In the genomic region with DNA sequence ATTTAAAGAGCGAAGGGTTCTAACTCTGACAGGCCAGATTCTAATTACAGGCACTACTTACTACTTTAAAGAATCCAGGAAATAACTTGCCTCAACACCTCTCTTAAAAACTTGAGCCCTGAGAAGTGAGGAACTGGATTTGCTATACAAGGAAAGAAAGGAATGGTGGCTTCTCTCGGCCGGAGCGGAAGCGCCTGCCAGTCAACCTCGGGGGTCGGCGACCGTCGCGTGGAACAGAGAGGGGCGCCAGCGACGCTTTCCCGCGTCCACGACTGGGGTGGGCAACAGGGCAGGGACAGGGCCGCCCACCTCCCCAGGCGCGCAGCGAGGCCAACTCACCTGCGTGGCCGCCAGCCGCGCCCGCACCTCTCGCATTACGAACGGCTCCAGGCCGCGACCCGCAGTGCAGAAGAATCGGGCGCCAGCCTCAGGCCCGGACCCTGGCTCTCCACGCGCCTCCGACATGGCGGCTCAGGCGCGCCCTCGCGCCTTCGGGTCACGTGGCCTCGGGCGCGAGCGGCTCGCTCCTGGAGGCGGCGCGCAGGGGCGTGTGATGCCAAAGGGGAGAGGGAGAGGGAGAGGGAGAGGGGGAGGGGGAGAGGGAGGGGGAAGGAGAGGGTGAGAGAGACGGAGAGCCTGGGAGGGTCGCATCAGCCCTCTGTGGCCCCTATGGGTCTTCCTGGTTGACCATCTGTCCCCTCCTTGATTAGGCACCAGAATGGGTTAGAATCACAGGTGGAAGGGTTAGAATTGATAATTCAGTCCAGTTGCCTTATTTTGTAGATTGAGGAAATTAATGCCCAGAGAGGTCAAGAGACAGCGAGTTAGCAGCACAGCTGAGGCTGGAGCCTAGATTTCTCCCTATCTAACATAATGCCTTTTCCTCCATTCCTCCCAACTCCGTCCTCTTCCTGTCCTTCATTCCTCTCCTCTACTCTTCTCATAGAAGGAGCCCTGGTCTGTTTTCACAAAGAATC, we compare ENCODE assay signal across 8 cellular contexts. TPM values are rescaled to one million over a fixed set of nuclear protein-coding genes. Genes with fewer than 3 reads are reported as not detected.
DNase-seq lines count a peak whose midpoint lies in the region; ATAC-seq, FAIRE-seq and TF ChIP-seq lines count a peak whose summit lies in the region.

A gene with protein sequence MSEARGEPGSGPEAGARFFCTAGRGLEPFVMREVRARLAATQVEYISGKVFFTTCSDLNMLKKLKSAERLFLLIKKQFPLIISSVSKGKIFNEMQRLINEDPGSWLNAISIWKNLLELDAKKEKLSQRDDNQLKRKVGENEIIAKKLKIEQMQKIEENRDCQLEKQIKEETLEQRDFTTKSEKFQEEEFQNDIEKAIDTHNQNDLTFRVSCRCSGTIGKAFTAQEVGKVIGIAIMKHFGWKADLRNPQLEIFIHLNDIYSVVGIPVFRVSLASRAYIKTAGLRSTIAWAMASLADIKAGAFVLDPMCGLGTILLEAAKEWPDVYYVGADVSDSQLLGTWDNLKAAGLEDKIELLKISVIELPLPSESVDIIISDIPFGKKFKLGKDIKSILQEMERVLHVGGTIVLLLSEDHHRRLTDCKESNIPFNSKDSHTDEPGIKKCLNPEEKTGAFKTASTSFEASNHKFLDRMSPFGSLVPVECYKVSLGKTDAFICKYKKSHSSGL (minus strand): TSS at position 484 of the 977 bp plus-strand sequence. CDS start 19 bp downstream, at position 465.

- WGBS in H9 (ENCODE audit: extremely low coverage, insufficient read length, low lambda C conversion rate), result no CpG with 5 or more reads among the region's 58 CpGs
- 2 to 4% methylated on average over 41 to 58 of the region's 58 CpGs for WGBS in pancreas, 2 donors
- 3% methylated on average over 50 to 54 of the region's 58 CpGs for WGBS in tibial nerve, 2 donors

- peaks cover 24% of the 10 kb centered on the region for H3K36me3 ChIP-seq in MG63
- no peaks in the 10 kb centered on the region for H3K36me3 ChIP-seq in pancreas
- no peaks in the 10 kb centered on the region for H3K36me3 ChIP-seq in tibial nerve

- H3K4me3 ChIP-seq in MG63 (peak within 1 kb of the TSS; percentile 85), pancreas (peak within 1 kb of the TSS; percentile 80 to 95 (median 84)), tibial nerve (peak within 1 kb of the TSS; percentile 78 to 86 (median 83))

- peak in 1 of 2 donors; percentile 85 for TF ChIP-seq EP300 in tibial nerve (IDR thresholded peaks at IDR 0.05)

- peaks cover 7% of the 10 kb centered on the region for H3K23me2 ChIP-seq in H9 (ENCODE audit: insufficient read length, low read depth, low read length, poor library complexity, severe bottlenecking)

- H2AFZ ChIP-seq in H9 (ENCODE audit: low read length), result no peak within 1 kb of the TSS

- no peak within 1 kb of the TSS for H4K91ac ChIP-seq in H9 (ENCODE audit: insufficient read length, low read depth, low read length)

- no peak within 1 kb of the TSS for H2AK5ac ChIP-seq in H9 (ENCODE audit: insufficient read length, low read length)

- H2BK15ac ChIP-seq in H9 (ENCODE audit: low read depth, low read length), result no peak within 1 kb of the TSS

- H3K79me2 ChIP-seq in H9 (ENCODE audit: insufficient read depth, low read length), result peaks cover 5% of the 10 kb centered on the region; the same call in 1 of the 2 replicates

- H4K8ac ChIP-seq in H9 (replicated peaks; ENCODE audit: insufficient read length, low read depth, low read length), result no peak within 1 kb of the TSS

- no peaks in the 10 kb centered on the region for H4K20me1 ChIP-seq in H9 (ENCODE audit: control insufficient read depth, insufficient read depth, insufficient read length)

- no peak within 1 kb of the TSS for H3T11ph ChIP-seq in H9 (ENCODE audit: low read length)

- H3K4me1 Mint-ChIP-seq in H9, result peaks cover 40 to 41% of the 10 kb centered on the region in 2 experiments
- peaks cover 46% of the 10 kb centered on the region for H3K4me1 Mint-ChIP-seq in activated naive CD8-positive, alpha-beta T cell treated with anti-CD3 and anti-CD28 coated beads for 36 hours

- peak within 1 kb of the TSS; percentile 7 for H2BK12ac ChIP-seq in H9 (ENCODE audit: insufficient read length, low read depth, low read length)

- no peak within 1 kb of the TSS for H3K23ac ChIP-seq in H9 (ENCODE audit: insufficient read length, low read depth, low read length)

- H3K56ac ChIP-seq in H9 (ENCODE audit: insufficient read length, low read depth, low read length), result no peak within 1 kb of the TSS

- no peaks in the 10 kb centered on the region for H3K27me3 ChIP-seq in H9 (ENCODE audit: insufficient read depth, low read length)
- no peaks in the 10 kb centered on the region for H3K27me3 ChIP-seq in MG63
- H3K27me3 ChIP-seq in pancreas, result no peaks in the 10 kb centered on the region
- no peaks in the 10 kb centered on the region for H3K27me3 ChIP-seq in tibial nerve

- H3K4ac ChIP-seq in H9 (ENCODE audit: low read depth, low read length), result no peak within 1 kb of the TSS

- no peak within 1 kb of the TSS for H2BK120ac ChIP-seq in H9 (ENCODE audit: low read depth, low read length, poor library complexity, severe bottlenecking)

- DNase-seq in GM03348 (ENCODE audit: low spot score) (peak; percentile 89), H9 (peak; percentile 83), MG63 (peak; percentile 73), SKM-1 treated with dmso at 0.1 percent for 144 hours (lab: John Stamatoyannopoulos, UW; ENCODE audit: unreplicated experiment) (peak; percentile 59), Right ventricle myocardium superior (peak; percentile 85), pancreas (peak; percentile 70 to 89 (median 80)), tibial nerve (ENCODE audit: low spot score in 2 of 2) (peak; percentile 44)
- DNase-seq in activated naive CD8-positive, alpha-beta T cell treated with anti-CD3 and anti-CD28 coated beads for 36 hours, result peak; percentile 78

- H3K4me2 ChIP-seq in H9 (ENCODE audit: insufficient read depth, insufficient read length, low read length), result peak within 1 kb of the TSS; percentile 53

- H3K36me3 Mint-ChIP-seq in H9 (ENCODE audit: insufficient read depth in 1 of 3, low read depth in 3 of 3), result peaks cover 7 to 26% (median 17%) of the 10 kb centered on the region in 3 experiments
- H3K36me3 Mint-ChIP-seq in activated naive CD8-positive, alpha-beta T cell treated with anti-CD3 and anti-CD28 coated beads for 36 hours, result peaks cover 36% of the 10 kb centered on the region

- TF ChIP-seq CTCF in H9 (conservative IDR thresholded peaks at IDR 0.05) (no peak), pancreas (IDR thresholded peaks at IDR 0.05) (no peak), tibial nerve (IDR thresholded peaks at IDR 0.05) (peak in 1 of 5 experiments; percentile 18)

- peak within 1 kb of the TSS; percentile 61 to 94 (median 86); a peak in 6 of 7 replicates for H3K27ac Mint-ChIP-seq in H9
- H3K27ac Mint-ChIP-seq in activated naive CD8-positive, alpha-beta T cell treated with anti-CD3 and anti-CD28 coated beads for 36 hours, result peak within 1 kb of the TSS; percentile 90

- H3K9me3 ChIP-seq in H9 (ENCODE audit: control insufficient read depth, low read depth, low read length), result no peaks in the 10 kb centered on the region
- peaks cover 5% of the 10 kb centered on the region; the same call in 1 of the 2 replicates for H3K9me3 ChIP-seq in MG63
- no peaks in the 10 kb centered on the region for H3K9me3 ChIP-seq in pancreas
- H3K9me3 ChIP-seq in tibial nerve, result no peaks in the 10 kb centered on the region

- H3K4me1 ChIP-seq in H9 (ENCODE audit: insufficient read depth, low read length), result no peaks in the 10 kb centered on the region; the same call in 1 of the 2 replicates
- H3K4me1 ChIP-seq in pancreas, result peaks cover 6 to 16% (median 8%) of the 10 kb centered on the region in 3 donors
- peaks cover 0 to 52% (median 9%) of the 10 kb centered on the region in 4 donors for H3K4me1 ChIP-seq in tibial nerve

- intact Hi-C loops in Right ventricle myocardium superior (cut with DNase I), result no loop called here
- intact Hi-C loops in pancreas (cut with DNase I), result no loop called here

- H3K4me3 Mint-ChIP-seq in H9, result peak within 1 kb of the TSS; percentile 86 to 89
- H3K4me3 Mint-ChIP-seq in activated naive CD8-positive, alpha-beta T cell treated with anti-CD3 and anti-CD28 coated beads for 36 hours, result peak within 1 kb of the TSS; percentile 92

- no peak for FAIRE-seq in pancreas (lab: Jason Lieb, UNC)

- peaks cover 0 to 2% of the 10 kb centered on the region in 2 experiments; a peak in 2 of 5 replicates for H3K9me3 Mint-ChIP-seq in H9
- H3K9me3 Mint-ChIP-seq in activated naive CD8-positive, alpha-beta T cell treated with anti-CD3 and anti-CD28 coated beads for 36 hours, result peaks cover 2% of the 10 kb centered on the region

- H3K18ac ChIP-seq in H9 (ENCODE audit: insufficient read length, low read depth, low read length), result peak within 1 kb of the TSS; percentile 97

- H2BK20ac ChIP-seq in H9 (ENCODE audit: low read depth, low read length, poor library complexity, severe bottlenecking), result no peak within 1 kb of the TSS

- H3K79me1 ChIP-seq in H9 (ENCODE audit: insufficient read depth, low read depth, low read length, poor library complexity, severe bottlenecking), result peaks cover 5% of the 10 kb centered on the region

- TF ChIP-seq POLR2A in tibial nerve (IDR thresholded peaks at IDR 0.05), result peak; percentile 33 to 71

- peak within 1 kb of the TSS; percentile 75 for H3K9ac ChIP-seq in H9 (ENCODE audit: extremely low read depth, insufficient read length, low read length)

- ATAC-seq in Right ventricle myocardium superior (ENCODE audit: poor library complexity) (peak; percentile 94), pancreas (peak; percentile 93 to 98 (median 96))

- H3K14ac ChIP-seq in H9 (ENCODE audit: insufficient read depth, low read length), result peak within 1 kb of the TSS; percentile 99

- peaks cover 1% of the 10 kb centered on the region for H3K27me3 Mint-ChIP-seq in H9 (ENCODE audit: low read depth)
- no peaks in the 10 kb centered on the region for H3K27me3 Mint-ChIP-seq in activated naive CD8-positive, alpha-beta T cell treated with anti-CD3 and anti-CD28 coated beads for 36 hours

- H3K27ac ChIP-seq in H9 (ENCODE audit: insufficient read length, low read depth, low read length) (no peak within 1 kb of the TSS), pancreas (peak within 1 kb of the TSS; percentile 61 to 86 (median 76)), tibial nerve (peak within 1 kb of the TSS; percentile 51 to 91 (median 88))

- no peak within 1 kb of the TSS for H2BK5ac ChIP-seq in H9 (ENCODE audit: insufficient read length, low read length)

- no peak within 1 kb of the TSS for H4K5ac ChIP-seq in H9 (ENCODE audit: insufficient read length, low read depth, low read length)

RNA-seq across cellular contexts. Expression of the gene that starts here (rescaled TPM):
- 18.0 and 19.5 TPM in 2 replicates for total RNA-seq in H9 (2021)
- total RNA-seq in MG63 (2014; rRNA removed; shearing (Covaris generic); ENCODE audit: low replicate concordance), result 5.8 and 6.8 TPM in 2 replicates
- total RNA-seq in activated naive CD8-positive, alpha-beta T cell treated with anti-CD3 and anti-CD28 coated beads for 36 hours, result 10 to 100 TPM; 18.8 to 21.9 TPM
- 5.7 TPM for total RNA-seq in Right ventricle myocardium superior
- total RNA-seq in pancreas, result 1 to 10 TPM; 2.6 to 6.6 (median 4.1) TPM
- 10 to 100 TPM in 1 of 2 donors, 1 to 10 TPM in 1; 7.6 to 12.5 TPM for polyA plus RNA-seq in pancreas
- 10 to 100 TPM; 12.0 to 23.7 (median 16.1) TPM for total RNA-seq in tibial nerve
